8 cellular contexts compared by ENCODE assay signal in the genomic region with DNA sequence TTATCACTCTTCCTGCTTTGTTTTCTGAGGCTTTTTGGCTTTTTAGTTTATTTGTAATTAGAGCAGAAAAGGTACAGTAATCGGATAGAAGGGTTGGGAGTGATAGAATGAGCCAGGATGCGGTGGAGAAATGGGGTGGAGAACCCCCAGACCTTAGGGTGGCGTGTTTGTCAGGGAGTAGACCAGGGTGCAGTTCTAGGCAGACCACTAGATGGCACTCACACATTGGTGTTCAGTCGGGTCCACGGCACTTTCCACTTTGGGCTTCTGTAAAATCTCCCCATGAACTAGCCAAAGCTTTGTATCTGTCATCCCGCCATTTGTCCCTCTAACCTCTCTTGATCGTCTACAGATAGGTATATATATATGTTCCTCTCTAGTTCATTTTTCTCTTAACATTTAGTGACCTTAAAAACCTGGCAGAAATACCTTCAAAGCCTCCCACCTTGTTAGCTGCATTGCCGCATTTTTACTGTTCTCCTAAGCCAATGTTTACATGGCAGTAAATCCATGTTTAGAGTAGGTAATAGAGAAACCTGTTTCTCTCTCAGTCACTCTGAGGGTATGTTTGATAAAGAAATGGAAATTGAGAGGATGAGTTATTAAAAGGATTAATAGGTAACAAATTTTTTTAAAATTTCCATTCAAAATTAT. TPM values are rescaled to one million over a fixed set of nuclear protein-coding genes. Genes with fewer than 3 reads are reported as not detected.
DNase-seq lines count a peak whose midpoint lies in the region; ATAC-seq and TF ChIP-seq lines count a peak whose summit lies in the region.

No MANE protein-coding gene starts in this region.

- ATAC-seq in HG03521 (IDR thresholded peaks at IDR 0.05; ENCODE audit: unreplicated experiment), result peak; percentile 50
- ATAC-seq in right lobe of liver, result peak; percentile 79 to 90 (median 82)

- intact Hi-C loops in right lobe of liver (cut with DNase I), result loop anchor here in 1 of 2 donors (10.0 kb wide), 1 partner anchor 239 kb away; no protein-coding TSS in a partner anchor

- no peaks in the 10 kb centered on the region for H3K9me3 ChIP-seq in right lobe of liver

- DNase-seq in AG08395 (ENCODE audit: low spot score) (peak; percentile 76), GM19238 (ENCODE audit: insufficient read length, low spot score) (peak; percentile 52), NCI-H526 treated with DMSO at 0.1 percent for 48 hours (lab: John Stamatoyannopoulos, UW) (peak; percentile 68), dermis microvascular lymphatic vessel endothelial cell (ENCODE audit: low read depth in 2 of 2) (peak; percentile 51 to 73), right lobe of liver (peak; percentile 66 to 89 (median 75))
- DNase-seq in activated CD4-positive, alpha-beta T cell treated with anti-CD3 and anti-CD28 coated beads, Interleukin-2, amount 50 U/mL, for 24 hours (ENCODE audit: low read depth in 1 of 2, low spot score in 1 of 2), result peak; percentile 68 to 79
- DNase-seq in stimulated activated CD8-positive, alpha-beta memory T cell treated with anti-CD3 and anti-CD28 coated beads, Interleukin-12 subunit alpha, Interleukin-12 subunit beta, amount 100 ng/mL, for 1 hour (ENCODE audit: low read depth), result peak; percentile 73

- H3K27ac ChIP-seq in right lobe of liver, result peak overlapping the region; percentile 79 to 99 (median 98)

- peak; percentile 88 to 94 (median 92) for TF ChIP-seq CTCF in right lobe of liver (IDR thresholded peaks at IDR 0.05)

- no peaks in the 10 kb centered on the region for H3K27me3 ChIP-seq in right lobe of liver

- TF ChIP-seq POLR2A in right lobe of liver (IDR thresholded peaks at IDR 0.05), result peak; percentile 8

- WGBS in right lobe of liver (ENCODE audit: insufficient coverage, low coverage, low lambda C conversion rate, missing lambda C conversion rate), result 4% methylated on average over 8 of the region's 8 CpGs

- H3K4me3 ChIP-seq in right lobe of liver, result peak overlapping the region; percentile 10 to 50 (median 46)

- peaks cover 0 to 26% (median 11%) of the 10 kb centered on the region in 4 donors for H3K4me1 ChIP-seq in right lobe of liver

- no peaks in the 10 kb centered on the region for H3K36me3 ChIP-seq in right lobe of liver

RNA-seq across cellular contexts. Expression of a gene that starts 49.7 kb away (rescaled TPM):
- total RNA-seq in dermis microvascular lymphatic vessel endothelial cell, result 1.2 and 1.6 TPM in 2 replicates
- 10 to 100 TPM; 38.1 to 56.8 (median 46.4) TPM for total RNA-seq in right lobe of liver

Comparison
In these comparisons a context has a peak if more than half of its experiments do, and no peak if none do; other contexts are left out.
1. Peak in every context shown above with its lines: DNase-seq, ATAC-seq, H3K4me3 ChIP-seq and H3K27ac ChIP-seq.
2. RNA of a gene that starts 49.7 kb away (total RNA-seq): 38.1 to 56.8 TPM in right lobe of liver; 1.2 to 1.6 TPM in dermis microvascular lymphatic vessel endothelial cell; every median in the first group is over 10 times any median in the second.